Comparison of ENCODE assay signal across 2 cellular contexts in the genomic region with DNA sequence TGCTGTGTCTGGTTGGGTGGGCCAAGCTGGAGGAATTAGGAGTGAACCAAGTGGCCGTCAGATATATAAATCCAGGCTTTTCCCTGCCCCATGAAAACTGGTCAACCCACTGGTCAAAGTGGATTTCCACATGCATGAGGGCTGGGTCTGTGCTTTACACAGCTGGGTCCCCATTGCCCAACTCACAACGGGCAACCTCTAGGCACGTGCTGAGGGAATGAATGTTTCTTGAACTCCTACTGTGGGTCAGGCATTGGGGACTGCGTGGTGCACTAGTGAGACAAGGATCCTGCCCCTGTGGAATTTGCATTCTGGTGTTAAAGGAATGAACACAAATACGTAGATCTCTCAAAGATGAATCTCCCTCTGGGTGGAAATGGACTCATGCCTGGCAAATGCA.
TF ChIP-seq lines count a peak whose summit lies in the region.

No MANE protein-coding gene starts in this region.

TF ChIP-seq in HepG2, 621 proteins besides CTCF, POLR2A, EP300 and RAD21:
- TF ChIP-seq CENPT (CRISPR knock-in tag; IDR thresholded peaks at IDR 0.05; ENCODE audit: low read depth), result no peak
- TF ChIP-seq CEBPB (IDR thresholded peaks at IDR 0.05; ENCODE audit: borderline replicate concordance, low read depth, low read length), result peak; percentile 6; the same call in 1 of the 2 replicates
- peak; percentile 50 for TF ChIP-seq BHLHE40 (IDR thresholded peaks at IDR 0.05; ENCODE audit: low read length)
TF ChIP-seq in HepG2: peak in this region for 2.

TF ChIP-seq in GM12891, 5 proteins besides CTCF, POLR2A, EP300 and RAD21:
- no peak for TF ChIP-seq SPI1 (IDR thresholded peaks at IDR 0.05; ENCODE audit: low read depth, low read length)
- no peak for TF ChIP-seq POU2F2 (IDR thresholded peaks at IDR 0.05; ENCODE audit: low read depth, low read length)
TF ChIP-seq in GM12891: peak in this region for 0.
